ENCODE assay signal across 11 cellular contexts in genomic region chr1:201562659-201563405, GRCh38. TPM values are rescaled to one million over a fixed set of nuclear protein-coding genes. Genes with fewer than 3 reads are reported as not detected.
DNase-seq lines count a peak whose midpoint lies in the region; ATAC-seq and TF ChIP-seq lines count a peak whose summit lies in the region.
"Had no signal": no experiment of that assay in that cellular context is flagged by ENCODE, and none has a peak within 500 bp of the region (broad histone marks: within the 10 kb centered on the region; RNA-seq: fewer than 3 reads in every experiment).

No MANE protein-coding gene starts in this region.

- TF ChIP-seq POLR2A in breast epithelium (IDR thresholded peaks at IDR 0.05), result no peak

- H3K9me3 ChIP-seq in breast epithelium, result no peaks in the 10 kb centered on the region
- H3K9me3 ChIP-seq in right cardiac atrium (ENCODE audit: control insufficient read depth, low read length), result no peaks in the 10 kb centered on the region

- peak overlapping the region; percentile 11 to 74 for H3K27ac ChIP-seq in breast epithelium
- no peak overlapping the region for H3K27ac ChIP-seq in right cardiac atrium (ENCODE audit: low read length)
- H3K27ac ChIP-seq: epithelial cell of prostate had no signal

- WGBS in right cardiac atrium, result 68% methylated on average over 18 of the region's 18 CpGs

- H3K4me3 ChIP-seq in breast epithelium, result peak overlapping the region in 1 of 3 donors; percentile 15
- H3K4me3 ChIP-seq in right cardiac atrium (ENCODE audit: low read length), result no peak overlapping the region

- ATAC-seq in right cardiac atrium (peak; percentile 56 to 80), HG03378 (IDR thresholded peaks at IDR 0.05; ENCODE audit: unreplicated experiment) (no peak), GM21367 (IDR thresholded peaks at IDR 0.05; ENCODE audit: unreplicated experiment) (no peak)

- no peaks in the 10 kb centered on the region for H3K27me3 ChIP-seq in breast epithelium
- no peaks in the 10 kb centered on the region for H3K27me3 ChIP-seq in right cardiac atrium (ENCODE audit: control insufficient read depth, insufficient read depth)

- DNase-seq in HCEC 1CT (peak; percentile 93), breast epithelium (ENCODE audit: low spot score in 2 of 2) (no peak), right cardiac atrium (peak in 1 of 3 donors; percentile 62), superior temporal gyrus (ENCODE audit: extremely low spot score) (peak; percentile 17), activated gamma-delta T cell (lab: John Stamatoyannopoulos, UW) (no peak)
- no peak for DNase-seq in stimulated activated naive CD4-positive, alpha-beta T cell treated with Interleukin-2 at 50 U/mL for 16 hours (lab: John Stamatoyannopoulos, UW)
- DNase-seq: DMS 273 treated with DMSO at 0.1 percent for 48 hours, NCI-H82 had no signal

- no peak for TF ChIP-seq CTCF in breast epithelium (IDR thresholded peaks at IDR 0.05)

- no peaks in the 10 kb centered on the region for H3K36me3 ChIP-seq in breast epithelium

- intact Hi-C loops in breast epithelium (cut with DNase I; ENCODE audit: low total_unique reads), result loop anchor here (5.0 kb wide), 1 partner anchor 139 kb away; no protein-coding TSS in a partner anchor
- intact Hi-C loops in right cardiac atrium (cut with DNase I), result loop anchor here in 2 of 4 donors (5.0 to 10.0 kb wide), 3 partner anchors 72 to 229 kb away; no protein-coding TSS in a partner anchor

- H3K4me1 ChIP-seq in breast epithelium, result peaks cover 0 to 8% of the 10 kb centered on the region in 2 donors
- peaks cover 7% of the 10 kb centered on the region for H3K4me1 ChIP-seq in right cardiac atrium (ENCODE audit: control insufficient read depth, insufficient read depth, low read length)

RNA-seq across cellular contexts. Expression of gene NAV1, which starts 23.9 kb away (rescaled TPM):
- 10 to 100 TPM; 11.3 to 31.5 (median 22.7) TPM for total RNA-seq in breast epithelium
- 10 to 100 TPM; 13.3 to 29.1 (median 20.6) TPM for total RNA-seq in right cardiac atrium
- polyA plus RNA-seq in right cardiac atrium, result 8.0 TPM

RNA-seq across cellular contexts. Expression of gene CSRP1, which starts 55.9 kb away (rescaled TPM):
- 1,000 to 10,000 TPM in 1 of 3 donors, 100 to 1,000 TPM in 2; 186 to 1,491 (median 767) TPM for total RNA-seq in breast epithelium
- total RNA-seq in right cardiac atrium, result 100 to 1,000 TPM in 3 of 4 donors, 10 to 100 TPM in 1; 97.2 to 343 (median 132) TPM
- polyA plus RNA-seq in right cardiac atrium, result 121 TPM

Comparison
In these comparisons a context has a peak if more than half of its experiments do, and no peak if none do; other contexts are left out.
1. DNase-seq: peak in HCEC 1CT (single experiment) and superior temporal gyrus (single experiment); none in breast epithelium (0 of 2), activated gamma-delta T cell (single experiment) and stimulated activated naive CD4-positive, alpha-beta T cell treated with Interleukin-2 at 50 U/mL for 16 hours (single experiment).
2. ATAC-seq: peak in right cardiac atrium (2 of 2); none in HG03378 (single experiment) and GM21367 (single experiment).